Comparison of ENCODE assay signal across 1 cellular context in genomic region chr2:240686460-240686859, GRCh38.
TF ChIP-seq lines count a peak whose summit lies in the region.

No MANE protein-coding gene starts in this region.

TF ChIP-seq in HepG2, 621 proteins besides CTCF, POLR2A, EP300 and RAD21:
- no peak for TF ChIP-seq GATAD2A (CRISPR knock-in tag; IDR thresholded peaks at IDR 0.05)
- no peak for TF ChIP-seq BCLAF1 (IDR thresholded peaks at IDR 0.05)
- no peak for TF ChIP-seq KMT2B (CRISPR knock-in tag; IDR thresholded peaks at IDR 0.05)
- TF ChIP-seq ZNF138 (CRISPR knock-in tag; IDR thresholded peaks at IDR 0.05; ENCODE audit: low read depth): no peak
- no peak for TF ChIP-seq RELA (CRISPR knock-in tag; IDR thresholded peaks at IDR 0.05)
- no peak for TF ChIP-seq RBFOX2 (IDR thresholded peaks at IDR 0.05; ENCODE audit: low read depth, low read length)
- no peak for TF ChIP-seq ZNF678 (CRISPR knock-in tag; IDR thresholded peaks at IDR 0.05)
- TF ChIP-seq LCORL (IDR thresholded peaks at IDR 0.05): no peak
- no peak for TF ChIP-seq LCORL (CRISPR knock-in tag; IDR thresholded peaks at IDR 0.05)
- no peak for TF ChIP-seq AKAP8 (CRISPR knock-in tag; IDR thresholded peaks at IDR 0.05)
- TF ChIP-seq HOXA9 (CRISPR knock-in tag; IDR thresholded peaks at IDR 0.05; ENCODE audit: borderline replicate concordance): no peak
- no peak for TF ChIP-seq SP5 (CRISPR knock-in tag; IDR thresholded peaks at IDR 0.05; ENCODE audit: borderline replicate concordance, low read depth)
